Comparison of ENCODE assay signal across 19 cellular contexts in genomic region chr1:204261746-204262505, GRCh38. TPM values are rescaled to one million over a fixed set of nuclear protein-coding genes. Genes with fewer than 3 reads are reported as not detected.
DNase-seq lines count a peak whose midpoint lies in the region; TF ChIP-seq lines count a peak whose summit lies in the region.
"Had no signal": no experiment of that assay in that cellular context is flagged by ENCODE, and none has a peak within 500 bp of the region (broad histone marks: within the 10 kb centered on the region; RNA-seq: fewer than 3 reads in every experiment).

No MANE protein-coding gene starts in this region.

- H3K9me3 ChIP-seq in vagina: no peaks in the 10 kb centered on the region
- H3K9me3 ChIP-seq: left ventricle myocardium inferior, thyroid gland had no signal

- H3K27me3 Mint-ChIP-seq in nephron (ENCODE audit: low read depth): no peaks in the 10 kb centered on the region

- DNase-seq in AG08395 (ENCODE audit: low spot score) (peak; percentile 76), LHCN-M2 (ENCODE audit: low read depth) (peak; percentile 90), dedifferentiated amniotic fluid mesenchymal stem cell (ENCODE audit: extremely low spot score) (peak; percentile 17), vagina (ENCODE audit: extremely low spot score in 2 of 2) (no peak), NCI-H446 treated with DMSO at 0.1 percent for 48 hours (lab: John Stamatoyannopoulos, UW) (no peak), RPMI8226 (no peak), SW 1271 (lab: John Stamatoyannopoulos, UW) (no peak)
- DNase-seq: activated CD4-positive, alpha-beta T cell treated with anti-CD3 and anti-CD28 coated beads, Interleukin-2, amount 50 U/mL, for 48 hours; AML-193; aorta; DMS153; left ventricle myocardium inferior; NCI-H187; NCI-H82; T1000; thyroid gland had no signal

- H3K27ac ChIP-seq in vagina: no peak overlapping the region
- H3K27ac ChIP-seq: thyroid gland had no signal

- intact Hi-C loops in vagina (cut with DNase I): loop anchor here (5.0 kb wide), 1 partner anchor 100 kb away; no protein-coding TSS in a partner anchor

- TF ChIP-seq CTCF in nephron (IDR thresholded peaks at IDR 0.05; ENCODE audit: unreplicated experiment in 3 of 3) (no peak), vagina (IDR thresholded peaks at IDR 0.05) (no peak)

- no peaks in the 10 kb centered on the region for H3K4me1 ChIP-seq in vagina
- H3K4me1 ChIP-seq: thyroid gland had no signal

- no peaks in the 10 kb centered on the region for H3K27me3 ChIP-seq in vagina
- H3K27me3 ChIP-seq: thyroid gland had no signal

- H3K36me3 Mint-ChIP-seq in nephron (ENCODE audit: low read depth): peaks cover 53% of the 10 kb centered on the region

- no peaks in the 10 kb centered on the region for H3K9me3 Mint-ChIP-seq in nephron

- H3K36me3 ChIP-seq in vagina: no peaks in the 10 kb centered on the region
- H3K36me3 ChIP-seq: thyroid gland had no signal

- H3K4me3 Mint-ChIP-seq in nephron: no peak overlapping the region

- no peak for TF ChIP-seq POLR2A in vagina (IDR thresholded peaks at IDR 0.05)

- peaks cover 63% of the 10 kb centered on the region for H3K4me1 Mint-ChIP-seq in nephron

- peak overlapping the region; percentile 53 to 88 (median 76) for H3K27ac Mint-ChIP-seq in nephron

- H3K4me3 ChIP-seq in vagina: no peak overlapping the region
- H3K4me3 ChIP-seq: left ventricle myocardium inferior, thyroid gland had no signal

RNA-seq across cellular contexts. Expression of gene GOLT1A, which starts 48.1 kb away (rescaled TPM):
- total RNA-seq in LHCN-M2 (2014; rRNA removed) (not detected in 2 replicates), vagina (not detected)
- polyA plus RNA-seq in LHCN-M2 (2012): not detected
- total RNA-seq: aorta, left ventricle myocardium inferior, Right ventricle myocardium inferior had no signal
- polyA plus RNA-seq: neural cell had no signal

Comparison
In these comparisons a context has a peak if more than half of its experiments do, and no peak if none do; other contexts are left out.
1. DNase-seq: peak in AG08395 (single experiment), LHCN-M2 (single experiment) and dedifferentiated amniotic fluid mesenchymal stem cell (single experiment); none in vagina (0 of 2), NCI-H446 treated with DMSO at 0.1 percent for 48 hours (single experiment), RPMI8226 (single experiment) and SW 1271 (0 of 2).